1 cellular context compared by ENCODE assay signal in the genomic region with DNA sequence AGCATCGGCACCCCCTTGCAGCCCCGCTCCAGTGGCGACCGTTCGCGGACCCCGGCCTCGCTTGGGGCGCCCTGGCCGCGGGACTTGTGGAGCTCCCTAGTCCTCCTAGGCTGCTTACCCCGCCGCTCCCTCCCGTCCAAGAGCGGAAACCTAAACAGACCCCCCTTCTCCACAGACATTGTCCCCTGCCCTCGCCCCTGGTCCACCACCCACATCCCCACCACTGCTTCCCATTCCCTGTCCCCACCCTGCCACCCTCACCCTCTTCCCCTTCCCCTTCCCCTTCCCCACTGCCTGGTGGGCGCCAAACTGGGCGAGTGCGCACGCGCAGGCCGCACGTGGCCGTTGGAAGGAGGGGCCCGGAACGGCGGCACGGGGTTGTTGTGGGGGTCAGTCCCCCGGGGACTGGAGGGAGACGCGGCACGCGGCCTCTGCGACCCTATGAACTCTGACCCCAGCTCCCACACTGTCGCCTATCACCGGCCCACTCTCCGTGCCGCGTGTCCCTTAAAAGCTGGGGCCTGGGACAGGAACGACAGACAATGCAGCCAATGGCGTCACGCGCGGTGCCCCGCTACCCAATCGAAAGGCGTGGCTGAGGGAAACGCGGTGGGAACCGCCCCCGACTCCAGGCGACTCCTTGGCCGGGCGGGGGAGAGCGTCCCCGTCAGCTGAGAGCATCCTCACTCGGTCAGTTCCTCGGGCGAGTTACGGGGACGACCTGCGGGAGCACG.
TF ChIP-seq lines count a peak whose summit lies in the region.

A gene (plus strand): TSS at position 667 of the 734 bp plus-strand sequence. CDS start 103 bp downstream, outside the sequence.

TF ChIP-seq in neural cell, 6 proteins besides CTCF, POLR2A, EP300 and RAD21:
- TF ChIP-seq, protein P1, sequence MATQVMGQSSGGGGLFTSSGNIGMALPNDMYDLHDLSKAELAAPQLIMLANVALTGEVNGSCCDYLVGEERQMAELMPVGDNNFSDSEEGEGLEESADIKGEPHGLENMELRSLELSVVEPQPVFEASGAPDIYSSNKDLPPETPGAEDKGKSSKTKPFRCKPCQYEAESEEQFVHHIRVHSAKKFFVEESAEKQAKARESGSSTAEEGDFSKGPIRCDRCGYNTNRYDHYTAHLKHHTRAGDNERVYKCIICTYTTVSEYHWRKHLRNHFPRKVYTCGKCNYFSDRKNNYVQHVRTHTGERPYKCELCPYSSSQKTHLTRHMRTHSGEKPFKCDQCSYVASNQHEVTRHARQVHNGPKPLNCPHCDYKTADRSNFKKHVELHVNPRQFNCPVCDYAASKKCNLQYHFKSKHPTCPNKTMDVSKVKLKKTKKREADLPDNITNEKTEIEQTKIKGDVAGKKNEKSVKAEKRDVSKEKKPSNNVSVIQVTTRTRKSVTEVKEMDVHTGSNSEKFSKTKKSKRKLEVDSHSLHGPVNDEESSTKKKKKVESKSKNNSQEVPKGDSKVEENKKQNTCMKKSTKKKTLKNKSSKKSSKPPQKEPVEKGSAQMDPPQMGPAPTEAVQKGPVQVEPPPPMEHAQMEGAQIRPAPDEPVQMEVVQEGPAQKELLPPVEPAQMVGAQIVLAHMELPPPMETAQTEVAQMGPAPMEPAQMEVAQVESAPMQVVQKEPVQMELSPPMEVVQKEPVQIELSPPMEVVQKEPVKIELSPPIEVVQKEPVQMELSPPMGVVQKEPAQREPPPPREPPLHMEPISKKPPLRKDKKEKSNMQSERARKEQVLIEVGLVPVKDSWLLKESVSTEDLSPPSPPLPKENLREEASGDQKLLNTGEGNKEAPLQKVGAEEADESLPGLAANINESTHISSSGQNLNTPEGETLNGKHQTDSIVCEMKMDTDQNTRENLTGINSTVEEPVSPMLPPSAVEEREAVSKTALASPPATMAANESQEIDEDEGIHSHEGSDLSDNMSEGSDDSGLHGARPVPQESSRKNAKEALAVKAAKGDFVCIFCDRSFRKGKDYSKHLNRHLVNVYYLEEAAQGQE (IDR thresholded peaks at IDR 0.05; ENCODE audit: borderline replicate concordance) = peak; percentile 20
- TF ChIP-seq SMC3 (conservative IDR thresholded peaks at IDR 0.05; ENCODE audit: poor library complexity) (no peak), MXI1 (conservative IDR thresholded peaks at IDR 0.05; ENCODE audit: poor library complexity, severe bottlenecking) (peak; percentile 96)
